Comparison of ENCODE assay signal across 18 cellular contexts in the genomic region with DNA sequence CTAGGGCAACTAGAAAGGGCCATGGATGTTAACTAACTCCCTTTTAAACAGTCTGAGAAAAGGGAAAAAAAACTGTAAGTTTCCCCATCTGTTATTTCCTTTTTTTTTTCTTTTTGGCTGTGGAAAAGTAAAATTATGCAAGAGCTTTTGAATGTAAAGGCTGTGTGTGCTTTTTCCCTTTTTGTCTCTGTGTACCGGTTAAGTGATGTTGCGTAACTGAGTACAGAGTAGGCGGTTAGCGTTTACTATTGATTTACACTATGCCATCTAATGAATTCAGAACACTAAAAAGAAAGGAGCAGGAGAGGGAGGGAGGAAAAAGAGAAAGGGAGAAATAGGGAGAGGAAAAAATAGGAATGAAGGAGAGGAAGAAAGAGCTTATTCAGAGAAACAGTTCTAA.
DNase-seq lines count a peak whose midpoint lies in the region; ATAC-seq and TF ChIP-seq lines count a peak whose summit lies in the region.
"Had no signal": no experiment of that assay in that cellular context is flagged by ENCODE, and none has a peak within 500 bp of the region (broad histone marks: within the 10 kb centered on the region; RNA-seq: fewer than 3 reads in every experiment).

No MANE protein-coding gene starts in this region.

- H3K4me3 ChIP-seq in spleen: no peak overlapping the region
- H3K4me3 ChIP-seq: thyroid gland had no signal

- 50 to 85% (median 70%) methylated on average over 4 of the region's 4 CpGs for WGBS in spleen, 5 donors

- DNase-seq in AML-193 (lab: John Stamatoyannopoulos, UW): peak; percentile 73 to 82
- peak; percentile 19 for DNase-seq in KBM-7
- DNase-seq in SKM-1 (lab: John Stamatoyannopoulos, UW; ENCODE audit: unreplicated experiment): peak; percentile 72
- peak; percentile 22 for DNase-seq in iris pigment epithelial cell (ENCODE audit: low read depth)
- DNase-seq in effector CD4-positive, alpha-beta T cell: no peak
- no peak for DNase-seq in SW 1271 (lab: John Stamatoyannopoulos, UW)
- no peak for DNase-seq in spleen
- DNase-seq: activated gamma-delta T cell treated with Interleukin-2 at 50 U/mL for 16 hours; amygdala; CD4-positive, alpha-beta T cell; kidney glomerular epithelial cell; midbrain; NCI-H510A; stimulated activated CD4-positive, alpha-beta T cell treated with anti-CD3 and anti-CD28 coated beads, Interleukin-2, amount 100 ng/mL, for 24 hours; stimulated activated naive CD4-positive, alpha-beta T cell; T-helper 1 cell; thyroid gland had no signal

- TF ChIP-seq CTCF in spleen (IDR thresholded peaks at IDR 0.05 in 8 of 11, conservative IDR thresholded peaks at IDR 0.05 in 3 of 11): no peak

- in situ Hi-C loops in KBM-7 (cut with MboI; ENCODE audit: low pct_unique_long_range_greater_than_20kb, low sequenced_read_pairs): no loop called here

- H3K27me3 ChIP-seq in spleen (replicated peaks in 1 of 7): no peaks in the 10 kb centered on the region
- H3K27me3 ChIP-seq: thyroid gland had no signal

- H3K36me3 ChIP-seq in spleen: peaks cover 0 to 10% (median 0%) of the 10 kb centered on the region in 6 donors
- H3K36me3 ChIP-seq: thyroid gland had no signal

- peaks cover 0 to 25% (median 0%) of the 10 kb centered on the region in 6 donors for H3K4me1 ChIP-seq in spleen
- H3K4me1 ChIP-seq: thyroid gland had no signal

- ATAC-seq in HG03196 (IDR thresholded peaks at IDR 0.05; ENCODE audit: unreplicated experiment): no peak

- peak overlapping the region in 2 of 8 donors; percentile 27 to 67 for H3K27ac ChIP-seq in spleen
- H3K27ac ChIP-seq: thyroid gland had no signal

- no peaks in the 10 kb centered on the region for H3K9me3 ChIP-seq in spleen
- H3K9me3 ChIP-seq: thyroid gland had no signal

- intact Hi-C loops in spleen (cut with DNase I; ENCODE audit: low total_unique reads): no loop called here

- TF ChIP-seq POLR2A in spleen (IDR thresholded peaks at IDR 0.05): no peak

Comparison
In these comparisons a context has a peak if more than half of its experiments do, and no peak if none do; other contexts are left out.
1. DNase-seq: peak in AML-193 (2 of 2), KBM-7 (single experiment), SKM-1 (single experiment) and iris pigment epithelial cell (single experiment); none in effector CD4-positive, alpha-beta T cell (single experiment), SW 1271 (0 of 2) and spleen (single experiment).